Comparison of ENCODE assay signal across 1 cellular context in genomic region chr1:113388621-113389355, GRCh38.
TF ChIP-seq lines count a peak whose summit lies in the region.

No MANE protein-coding gene starts in this region.

TF ChIP-seq in K562, 482 proteins besides CTCF, POLR2A, EP300 and RAD21 (continued from another document and continues in another):
- TF ChIP-seq ZNF395 (CRISPR knock-in tag; IDR thresholded peaks at IDR 0.05) = 0 out of 2 replicates have a peak, but pooled peaks have one; percentile 29
- TF ChIP-seq ESRRB (CRISPR knock-in tag; IDR thresholded peaks at IDR 0.05; ENCODE audit: borderline replicate concordance) = no peak
- TF ChIP-seq, protein P1, sequence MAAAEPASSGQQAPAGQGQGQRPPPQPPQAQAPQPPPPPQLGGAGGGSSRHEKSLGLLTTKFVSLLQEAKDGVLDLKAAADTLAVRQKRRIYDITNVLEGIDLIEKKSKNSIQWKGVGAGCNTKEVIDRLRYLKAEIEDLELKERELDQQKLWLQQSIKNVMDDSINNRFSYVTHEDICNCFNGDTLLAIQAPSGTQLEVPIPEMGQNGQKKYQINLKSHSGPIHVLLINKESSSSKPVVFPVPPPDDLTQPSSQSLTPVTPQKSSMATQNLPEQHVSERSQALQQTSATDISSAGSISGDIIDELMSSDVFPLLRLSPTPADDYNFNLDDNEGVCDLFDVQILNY (CRISPR knock-in tag; IDR thresholded peaks at IDR 0.05) = no peak
- TF ChIP-seq, protein P2, sequence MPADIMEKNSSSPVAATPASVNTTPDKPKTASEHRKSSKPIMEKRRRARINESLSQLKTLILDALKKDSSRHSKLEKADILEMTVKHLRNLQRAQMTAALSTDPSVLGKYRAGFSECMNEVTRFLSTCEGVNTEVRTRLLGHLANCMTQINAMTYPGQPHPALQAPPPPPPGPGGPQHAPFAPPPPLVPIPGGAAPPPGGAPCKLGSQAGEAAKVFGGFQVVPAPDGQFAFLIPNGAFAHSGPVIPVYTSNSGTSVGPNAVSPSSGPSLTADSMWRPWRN (IDR thresholded peaks at IDR 0.05; ENCODE audit: low read depth) = no peak
- TF ChIP-seq, protein P3, sequence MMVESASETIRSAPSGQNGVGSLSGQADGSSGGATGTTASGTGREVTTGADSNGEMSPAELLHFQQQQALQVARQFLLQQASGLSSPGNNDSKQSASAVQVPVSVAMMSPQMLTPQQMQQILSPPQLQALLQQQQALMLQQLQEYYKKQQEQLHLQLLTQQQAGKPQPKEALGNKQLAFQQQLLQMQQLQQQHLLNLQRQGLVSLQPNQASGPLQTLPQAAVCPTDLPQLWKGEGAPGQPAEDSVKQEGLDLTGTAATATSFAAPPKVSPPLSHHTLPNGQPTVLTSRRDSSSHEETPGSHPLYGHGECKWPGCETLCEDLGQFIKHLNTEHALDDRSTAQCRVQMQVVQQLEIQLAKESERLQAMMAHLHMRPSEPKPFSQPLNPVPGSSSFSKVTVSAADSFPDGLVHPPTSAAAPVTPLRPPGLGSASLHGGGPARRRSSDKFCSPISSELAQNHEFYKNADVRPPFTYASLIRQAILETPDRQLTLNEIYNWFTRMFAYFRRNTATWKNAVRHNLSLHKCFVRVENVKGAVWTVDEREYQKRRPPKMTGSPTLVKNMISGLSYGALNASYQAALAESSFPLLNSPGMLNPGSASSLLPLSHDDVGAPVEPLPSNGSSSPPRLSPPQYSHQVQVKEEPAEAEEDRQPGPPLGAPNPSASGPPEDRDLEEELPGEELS (CRISPR knock-in tag; IDR thresholded peaks at IDR 0.05; ENCODE audit: borderline replicate concordance) = 0 out of 2 replicates have a peak, but pooled peaks have one; percentile 8
- TF ChIP-seq ETV6 (IDR thresholded peaks at IDR 0.05; ENCODE audit: borderline replicate concordance in 1 of 2, low read depth in 2 of 2, low read length in 1 of 2) = no peak
- no peak for TF ChIP-seq ETV6 (CRISPR knock-in tag; IDR thresholded peaks at IDR 0.05; ENCODE audit: borderline replicate concordance)
- TF ChIP-seq, protein P4, sequence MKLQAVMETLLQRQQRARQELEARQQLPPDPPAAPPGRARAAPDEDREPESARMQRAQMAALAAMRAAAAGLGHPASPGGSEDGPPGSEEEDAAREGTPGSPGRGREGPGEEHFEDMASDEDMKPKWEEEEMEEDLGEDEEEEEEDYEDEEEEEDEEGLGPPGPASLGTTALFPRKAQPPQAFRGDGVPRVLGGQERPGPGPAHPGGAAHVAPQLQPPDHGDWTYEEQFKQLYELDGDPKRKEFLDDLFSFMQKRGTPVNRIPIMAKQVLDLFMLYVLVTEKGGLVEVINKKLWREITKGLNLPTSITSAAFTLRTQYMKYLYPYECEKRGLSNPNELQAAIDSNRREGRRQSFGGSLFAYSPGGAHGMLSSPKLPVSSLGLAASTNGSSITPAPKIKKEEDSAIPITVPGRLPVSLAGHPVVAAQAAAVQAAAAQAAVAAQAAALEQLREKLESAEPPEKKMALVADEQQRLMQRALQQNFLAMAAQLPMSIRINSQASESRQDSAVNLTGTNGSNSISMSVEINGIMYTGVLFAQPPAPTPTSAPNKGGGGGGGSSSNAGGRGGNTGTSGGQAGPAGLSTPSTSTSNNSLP (IDR thresholded peaks at IDR 0.05; ENCODE audit: borderline replicate concordance, low read depth, low read length) = no peak
- TF ChIP-seq PRPF4 (IDR thresholded peaks at IDR 0.05; ENCODE audit: insufficient read depth, low read depth, low read length, poor library complexity, severe bottlenecking) = no peak
- TF ChIP-seq EZH2 (IDR thresholded peaks at IDR 0.05; ENCODE audit: borderline replicate concordance, low read depth, low read length) = no peak
- TF ChIP-seq CBX1 (IDR thresholded peaks at IDR 0.05; ENCODE audit: low read depth) = no peak
- no peak for TF ChIP-seq ZNF239 (CRISPR knock-in tag; IDR thresholded peaks at IDR 0.05)
- no peak for TF ChIP-seq BMI1 (IDR thresholded peaks at IDR 0.05; ENCODE audit: low read length)
- TF ChIP-seq, protein P5, sequence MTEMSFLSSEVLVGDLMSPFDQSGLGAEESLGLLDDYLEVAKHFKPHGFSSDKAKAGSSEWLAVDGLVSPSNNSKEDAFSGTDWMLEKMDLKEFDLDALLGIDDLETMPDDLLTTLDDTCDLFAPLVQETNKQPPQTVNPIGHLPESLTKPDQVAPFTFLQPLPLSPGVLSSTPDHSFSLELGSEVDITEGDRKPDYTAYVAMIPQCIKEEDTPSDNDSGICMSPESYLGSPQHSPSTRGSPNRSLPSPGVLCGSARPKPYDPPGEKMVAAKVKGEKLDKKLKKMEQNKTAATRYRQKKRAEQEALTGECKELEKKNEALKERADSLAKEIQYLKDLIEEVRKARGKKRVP (CRISPR knock-in tag; IDR thresholded peaks at IDR 0.05) = no peak
- no peak for TF ChIP-seq CREM (IDR thresholded peaks at IDR 0.05; ENCODE audit: low read depth)
- no peak for TF ChIP-seq SRF (CRISPR knock-in tag; IDR thresholded peaks at IDR 0.05)
- no peak for TF ChIP-seq POLR2G (IDR thresholded peaks at IDR 0.05; ENCODE audit: low read depth, low read length)
- TF ChIP-seq HLTF (IDR thresholded peaks at IDR 0.05) = no peak
- no peak for TF ChIP-seq ZFP1 (CRISPR knock-in tag; IDR thresholded peaks at IDR 0.05)
- TF ChIP-seq DLX4 (CRISPR knock-in tag; IDR thresholded peaks at IDR 0.05) = no peak
- TF ChIP-seq ILK (tag; IDR thresholded peaks at IDR 0.05; ENCODE audit: borderline replicate concordance, low read depth) = no peak
- TF ChIP-seq ZNF224 (CRISPR knock-in tag; IDR thresholded peaks at IDR 0.05) = no peak
- no peak for TF ChIP-seq TCFL5 (CRISPR knock-in tag; conservative IDR thresholded peaks at IDR 0.05)
- no peak for TF ChIP-seq PCBP1 (IDR thresholded peaks at IDR 0.05; ENCODE audit: low read depth, low read length, poor library complexity, severe bottlenecking)
- peak; percentile 59 to 70; a peak in 2 of 4 replicates for TF ChIP-seq TRIM24 (IDR thresholded peaks at IDR 0.05)
- TF ChIP-seq CLOCK (CRISPR knock-in tag; IDR thresholded peaks at IDR 0.05; ENCODE audit: borderline replicate concordance) = no peak
- no peak for TF ChIP-seq SIN3B (IDR thresholded peaks at IDR 0.05; ENCODE audit: low read depth)
- TF ChIP-seq BCOR (IDR thresholded peaks at IDR 0.05) = no peak
- no peak for TF ChIP-seq TAF1 (IDR thresholded peaks at IDR 0.05; ENCODE audit: control insufficient read depth, extremely low read depth, insufficient read depth, low read length, severe bottlenecking)
- no peak for TF ChIP-seq TFE3 (CRISPR knock-in tag; IDR thresholded peaks at IDR 0.05)
- TF ChIP-seq ASH1L (IDR thresholded peaks at IDR 0.05; ENCODE audit: borderline replicate concordance, low read depth, partially characterized antibody) = no peak
- no peak for TF ChIP-seq ZC3H8 (IDR thresholded peaks at IDR 0.05)
- TF ChIP-seq, protein P6, sequence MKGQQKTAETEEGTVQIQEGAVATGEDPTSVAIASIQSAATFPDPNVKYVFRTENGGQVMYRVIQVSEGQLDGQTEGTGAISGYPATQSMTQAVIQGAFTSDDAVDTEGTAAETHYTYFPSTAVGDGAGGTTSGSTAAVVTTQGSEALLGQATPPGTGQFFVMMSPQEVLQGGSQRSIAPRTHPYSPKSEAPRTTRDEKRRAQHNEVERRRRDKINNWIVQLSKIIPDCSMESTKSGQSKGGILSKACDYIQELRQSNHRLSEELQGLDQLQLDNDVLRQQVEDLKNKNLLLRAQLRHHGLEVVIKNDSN (CRISPR knock-in tag; IDR thresholded peaks at IDR 0.05) = 0 out of 2 replicates have a peak, but pooled peaks have one; percentile 7
- no peak for TF ChIP-seq ZBTB17 (CRISPR knock-in tag; IDR thresholded peaks at IDR 0.05)
- no peak for TF ChIP-seq ZNF134 (CRISPR knock-in tag; conservative IDR thresholded peaks at IDR 0.05)
- no peak for TF ChIP-seq ZNF197 (CRISPR knock-in tag; IDR thresholded peaks at IDR 0.05; ENCODE audit: low read depth)
- peak; percentile 72 for TF ChIP-seq POLR2AphosphoS5 (IDR thresholded peaks at IDR 0.05; ENCODE audit: control insufficient read depth, insufficient read depth, low read depth, low read length)
- no peak for TF ChIP-seq SP1 (CRISPR knock-in tag; IDR thresholded peaks at IDR 0.05)
- TF ChIP-seq DDX20 (tag; IDR thresholded peaks at IDR 0.05; ENCODE audit: low read depth) = no peak
- no peak for TF ChIP-seq ZNF780A (CRISPR knock-in tag; IDR thresholded peaks at IDR 0.05)
- no peak for TF ChIP-seq ZBTB49 (CRISPR knock-in tag; IDR thresholded peaks at IDR 0.05; ENCODE audit: borderline replicate concordance)
- no peak; a peak in 1 of 4 replicates for TF ChIP-seq TBL1XR1 (IDR thresholded peaks at IDR 0.05; ENCODE audit: low read length in 2 of 2)
- TF ChIP-seq, protein P7, sequence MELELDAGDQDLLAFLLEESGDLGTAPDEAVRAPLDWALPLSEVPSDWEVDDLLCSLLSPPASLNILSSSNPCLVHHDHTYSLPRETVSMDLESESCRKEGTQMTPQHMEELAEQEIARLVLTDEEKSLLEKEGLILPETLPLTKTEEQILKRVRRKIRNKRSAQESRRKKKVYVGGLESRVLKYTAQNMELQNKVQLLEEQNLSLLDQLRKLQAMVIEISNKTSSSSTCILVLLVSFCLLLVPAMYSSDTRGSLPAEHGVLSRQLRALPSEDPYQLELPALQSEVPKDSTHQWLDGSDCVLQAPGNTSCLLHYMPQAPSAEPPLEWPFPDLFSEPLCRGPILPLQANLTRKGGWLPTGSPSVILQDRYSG (tag; conservative IDR thresholded peaks at IDR 0.05; ENCODE audit: low read depth) = no peak
- TF ChIP-seq ELK1 (CRISPR knock-in tag; IDR thresholded peaks at IDR 0.05) = no peak
